8 cellular contexts compared by ENCODE assay signal in genomic region chr5:69334793-69335268, GRCh38. TPM values are rescaled to one million over a fixed set of nuclear protein-coding genes. Genes with fewer than 3 reads are reported as not detected.
A peak's percentile ranks its signal among the peaks of the same experiment; 100 is the strongest.
DNase-seq lines count a peak whose midpoint lies in the region; ATAC-seq, FAIRE-seq and TF ChIP-seq lines count a peak whose summit lies in the region.

No MANE protein-coding gene starts in this region.

- peaks cover 12% of the 10 kb centered on the region; the same call in 2 of the 3 replicates for H3K4me1 ChIP-seq in A549
- H3K4me1 ChIP-seq in endodermal cell (ENCODE audit: control insufficient read depth, insufficient read depth, low read length), result peaks cover 5% of the 10 kb centered on the region

- no peaks in the 10 kb centered on the region for H3K9me3 Mint-ChIP-seq in activated CD8-positive, alpha-beta memory T cell treated with anti-CD3 and anti-CD28 coated beads, Interleukin-2, amount 10 ng/mL, durations not matched to agents 7 days and 5 days (ENCODE audit: low read depth)
- peaks cover 3% of the 10 kb centered on the region for H3K9me3 Mint-ChIP-seq in endodermal cell

- ATAC-seq in A549 (peak; percentile 93 to 94), GM18861 (IDR thresholded peaks at IDR 0.05; ENCODE audit: unreplicated experiment) (peak; percentile 59), HG03460 (IDR thresholded peaks at IDR 0.05; ENCODE audit: unreplicated experiment) (peak; percentile 45)
- peak; percentile 72 for ATAC-seq in activated CD8-positive, alpha-beta memory T cell treated with anti-CD3 and anti-CD28 coated beads, Interleukin-2, amount 10 ng/mL, durations not matched to agents 7 days and 5 days

- H3K27ac Mint-ChIP-seq in activated CD8-positive, alpha-beta memory T cell treated with anti-CD3 and anti-CD28 coated beads, Interleukin-2, amount 10 ng/mL, durations not matched to agents 7 days and 5 days, result no peak overlapping the region
- H3K27ac Mint-ChIP-seq in endodermal cell, result no peak overlapping the region

- H3K27me3 Mint-ChIP-seq in activated CD8-positive, alpha-beta memory T cell treated with anti-CD3 and anti-CD28 coated beads, Interleukin-2, amount 10 ng/mL, durations not matched to agents 7 days and 5 days, result no peaks in the 10 kb centered on the region
- peaks cover 12% of the 10 kb centered on the region for H3K27me3 Mint-ChIP-seq in endodermal cell (ENCODE audit: insufficient read depth)

- TF ChIP-seq CTCF in A549 (IDR thresholded peaks at IDR 0.05) (peak; percentile 69), endodermal cell (conservative IDR thresholded peaks at IDR 0.05) (peak; percentile 88)

- 13% methylated on average over 18 of the region's 18 CpGs for WGBS in A549 (ENCODE audit: missing lambda C conversion rate)
- WGBS in endodermal cell (ENCODE audit: insufficient coverage in 1 of 2, insufficient read length in 1 of 2), 2 experiments, result 24 to 28% methylated on average over 9 to 18 of the region's 18 CpGs

- peak; percentile 71 to 76 for TF ChIP-seq RAD21 in A549 (conservative IDR thresholded peaks at IDR 0.05 in 1 of 2, IDR thresholded peaks at IDR 0.05 in 1 of 2)

- POLR2A ChIA-PET in A549 (lab: Yijun Ruan, JAX), result interaction anchor here (0.6 to 1.2 kb wide), 3 partner anchors 10 to 241 kb away, joined by 3 to 4 read pairs (median 3); partner anchors contain the start of genes MARVELD2 and SLC30A5

- CTCF ChIA-PET in A549 (lab: Yijun Ruan, JAX), result interaction anchor here (0.6 to 5.9 kb wide), 41 partner anchors 8 to 311 kb away, joined by 3 to 42 read pairs (median 4); partner anchors contain the start of gene SLC30A5
- CTCF ChIA-PET in activated CD8-positive, alpha-beta memory T cell treated with anti-CD3 and anti-CD28 coated beads, Interleukin-2, amount 10 ng/mL, durations not matched to agents 7 days and 5 days (lab: Charles Lee), result interaction anchor here (0.7 to 5.7 kb wide), 20 partner anchors 9 to 311 kb away, joined by 3 to 43 read pairs (median 4); partner anchors contain the start of genes CDK7, CENPH and SLC30A5

- H3K4me3 ChIP-seq in A549, result no peak overlapping the region
- H3K4me3 ChIP-seq in endodermal cell (ENCODE audit: low read length), result no peak overlapping the region

- FAIRE-seq in A549 (lab: Jason Lieb, UNC), result no peak

- H3K4me1 Mint-ChIP-seq in activated CD8-positive, alpha-beta memory T cell treated with anti-CD3 and anti-CD28 coated beads, Interleukin-2, amount 10 ng/mL, durations not matched to agents 7 days and 5 days, result peaks cover 18% of the 10 kb centered on the region
- H3K4me1 Mint-ChIP-seq in endodermal cell, result peaks cover 11% of the 10 kb centered on the region

- DNase-seq in A549 (ENCODE audit: low read depth in 1 of 2, low spot score in 1 of 2), result peak; percentile 75 to 85
- DNase-seq in NOMO-1 treated with DMSO at 0.1 percent for 48 hours (lab: John Stamatoyannopoulos, UW; ENCODE audit: unreplicated experiment), result peak; percentile 86
- peak; percentile 87 for DNase-seq in activated CD8-positive, alpha-beta memory T cell treated with anti-CD3 and anti-CD28 coated beads, Interleukin-2, amount 10 ng/mL, durations not matched to agents 7 days and 5 days
- DNase-seq in endodermal cell, result peak; percentile 95
- peak; percentile 76 for DNase-seq in midbrain (lab: John Stamatoyannopoulos, UW)
- DNase-seq in stimulated activated CD8-positive, alpha-beta memory T cell treated with anti-CD3 and anti-CD28 coated beads, Interleukin-15, amount 100 ng/mL, for 48 hours (ENCODE audit: low read depth in 2 of 2), result peak; percentile 55 to 67

- H3K36me3 ChIP-seq in endodermal cell (ENCODE audit: control insufficient read depth, insufficient read depth, low read length), result no peaks in the 10 kb centered on the region

- H3K27ac ChIP-seq in A549, result no peak overlapping the region
- H3K27ac ChIP-seq in endodermal cell (ENCODE audit: low read depth, low read length), result no peak overlapping the region

- peak overlapping the region; percentile 51 for H3K4me2 ChIP-seq in A549

- peaks cover 4% of the 10 kb centered on the region for H3K27me3 ChIP-seq in endodermal cell (ENCODE audit: control insufficient read depth, insufficient read depth, low read length, poor library complexity, severe bottlenecking)

- TF ChIP-seq EP300 in A549 (IDR thresholded peaks at IDR 0.05), result no peak

- no peak overlapping the region for H3K4me3 Mint-ChIP-seq in activated CD8-positive, alpha-beta memory T cell treated with anti-CD3 and anti-CD28 coated beads, Interleukin-2, amount 10 ng/mL, durations not matched to agents 7 days and 5 days
- H3K4me3 Mint-ChIP-seq in endodermal cell, result no peak overlapping the region

- peaks cover 1% of the 10 kb centered on the region for H3K36me3 Mint-ChIP-seq in activated CD8-positive, alpha-beta memory T cell treated with anti-CD3 and anti-CD28 coated beads, Interleukin-2, amount 10 ng/mL, durations not matched to agents 7 days and 5 days
- peaks cover 2% of the 10 kb centered on the region for H3K36me3 Mint-ChIP-seq in endodermal cell (ENCODE audit: low read depth)

- TF ChIP-seq POLR2A in A549 (IDR thresholded peaks at IDR 0.05; ENCODE audit: low read length), result no peak

- no peak overlapping the region for H3K9ac ChIP-seq in endodermal cell (ENCODE audit: extremely low read depth, low read length, poor library complexity, severe bottlenecking)

- no peaks in the 10 kb centered on the region for H3K9me3 ChIP-seq in A549
- H3K9me3 ChIP-seq in endodermal cell (ENCODE audit: control insufficient read depth, low read length), result no peaks in the 10 kb centered on the region

TF ChIP-seq in A549, 52 proteins besides CTCF, POLR2A, EP300 and RAD21 (continues in another document):
- TF ChIP-seq BCL3 (IDR thresholded peaks at IDR 0.05) (no peak), TP53 (CRISPR knock-in tag; IDR thresholded peaks at IDR 0.05) (no peak), MYC (IDR thresholded peaks at IDR 0.05; ENCODE audit: borderline replicate concordance, low read length) (no peak), HEYL (CRISPR knock-in tag; IDR thresholded peaks at IDR 0.05) (no peak), MAX (IDR thresholded peaks at IDR 0.05) (peak; percentile 71), ZSCAN20 (CRISPR knock-in tag; IDR thresholded peaks at IDR 0.05) (no peak)

RNA-seq across cellular contexts. Expression of gene CCDC125, which starts 2.2 kb away (rescaled TPM):
- polyA plus RNA-seq in A549 (2011; rRNA removed), result 6.6 and 8.8 TPM in 2 replicates
- 1.2 and 1.3 TPM in 2 replicates for polyA plus RNA-seq in A549 (2012; cell fraction: cytosol; rRNA removed)
- polyA plus RNA-seq in A549 (2012; cell fraction: nucleus; rRNA removed), result 1.1 and 1.8 TPM in 2 replicates
- 4.7 to 4.9 TPM (median 4.8 TPM) in 3 replicates for polyA plus RNA-seq in A549 (2017; fragmentation: RNase III; extraction: RNeasy Plus Mini Kit Qiagen cat#74134 plus additional on column Dnase treatment)
- polyA minus RNA-seq in A549 (2011; rRNA and poly(A)+ RNA removed), result 3.6 TPM in 2 replicates
- 10 to 100 TPM in 1 of 2 experiments, 1 to 10 TPM in 1; 9.4 to 11.2 TPM for total RNA-seq in activated CD8-positive, alpha-beta memory T cell treated with anti-CD3 and anti-CD28 coated beads, Interleukin-2, amount 10 ng/mL, durations not matched to agents 7 days and 5 days
- total RNA-seq in endodermal cell, result 1 to 10 TPM in 1 of 2 donors, under 1 TPM in 1; 0.38 to 7.3 TPM
- 4.6 TPM for polyA plus RNA-seq in endodermal cell (2013, experiment 1 of 2)
- polyA plus RNA-seq in endodermal cell (2013, experiment 2 of 2), result 5.3 TPM

RNA-seq across cellular contexts. Expression of gene AK6, which starts 34.5 kb away (rescaled TPM):
- 68.8 and 108 TPM in 2 replicates for polyA plus RNA-seq in A549 (2011; rRNA removed)
- polyA plus RNA-seq in A549 (2012; cell fraction: cytosol; rRNA removed), result 16.4 and 22.8 TPM in 2 replicates
- 3.3 and 6.2 TPM in 2 replicates for polyA plus RNA-seq in A549 (2012; cell fraction: nucleus; rRNA removed)
- polyA plus RNA-seq in A549 (2017; fragmentation: RNase III; extraction: RNeasy Plus Mini Kit Qiagen cat#74134 plus additional on column Dnase treatment), result 83.4 to 86.6 TPM (median 85.3 TPM) in 3 replicates
- polyA minus RNA-seq in A549 (2011; rRNA and poly(A)+ RNA removed), result 7.7 and 9.1 TPM in 2 replicates
- total RNA-seq in activated CD8-positive, alpha-beta memory T cell treated with anti-CD3 and anti-CD28 coated beads, Interleukin-2, amount 10 ng/mL, durations not matched to agents 7 days and 5 days, result 10 to 100 TPM; 31.8 to 49.1 TPM
- total RNA-seq in endodermal cell, result 10 to 100 TPM; 32.6 to 54.2 TPM
- 49.8 TPM for polyA plus RNA-seq in endodermal cell (2013, experiment 1 of 2)
- 45.9 TPM for polyA plus RNA-seq in endodermal cell (2013, experiment 2 of 2)

RNA-seq across cellular contexts. Expression of gene TAF9, which starts 34.5 kb away (rescaled TPM):
- 256 and 269 TPM in 2 replicates for polyA plus RNA-seq in A549 (2011; rRNA removed)
- polyA plus RNA-seq in A549 (2012; cell fraction: cytosol; rRNA removed), result 97.5 and 98.4 TPM in 2 replicates
- polyA plus RNA-seq in A549 (2012; cell fraction: nucleus; rRNA removed), result 28.3 and 49.4 TPM in 2 replicates
- polyA plus RNA-seq in A549 (2017; fragmentation: RNase III; extraction: RNeasy Plus Mini Kit Qiagen cat#74134 plus additional on column Dnase treatment), result 112 to 123 TPM (median 118 TPM) in 3 replicates
- 55.0 and 60.5 TPM in 2 replicates for polyA minus RNA-seq in A549 (2011; rRNA and poly(A)+ RNA removed)
- 10 to 100 TPM; 48.9 to 63.1 TPM for total RNA-seq in activated CD8-positive, alpha-beta memory T cell treated with anti-CD3 and anti-CD28 coated beads, Interleukin-2, amount 10 ng/mL, durations not matched to agents 7 days and 5 days
- total RNA-seq in endodermal cell, result 10 to 100 TPM; 69.5 to 74.3 TPM
- polyA plus RNA-seq in endodermal cell (2013, experiment 1 of 2), result 72.4 TPM
- polyA plus RNA-seq in endodermal cell (2013, experiment 2 of 2), result 67.6 TPM

RNA-seq across cellular contexts. Expression of gene RAD17, which starts 34.8 kb away (rescaled TPM):
- polyA plus RNA-seq in A549 (2011; rRNA removed), result 24.3 TPM in 2 replicates
- polyA plus RNA-seq in A549 (2012; cell fraction: cytosol; rRNA removed), result 6.6 and 7.4 TPM in 2 replicates
- 6.5 and 10.1 TPM in 2 replicates for polyA plus RNA-seq in A549 (2012; cell fraction: nucleus; rRNA removed)
- polyA plus RNA-seq in A549 (2017; fragmentation: RNase III; extraction: RNeasy Plus Mini Kit Qiagen cat#74134 plus additional on column Dnase treatment), result 12.8 to 13.3 TPM (median 13.2 TPM) in 3 replicates
- polyA minus RNA-seq in A549 (2011; rRNA and poly(A)+ RNA removed), result 22.8 and 25.5 TPM in 2 replicates
- 10 to 100 TPM; 19.7 to 26.4 TPM for total RNA-seq in activated CD8-positive, alpha-beta memory T cell treated with anti-CD3 and anti-CD28 coated beads, Interleukin-2, amount 10 ng/mL, durations not matched to agents 7 days and 5 days
- total RNA-seq in endodermal cell, result 10 to 100 TPM; 30.1 to 40.0 TPM
- polyA plus RNA-seq in endodermal cell (2013, experiment 1 of 2), result 38.8 TPM
- polyA plus RNA-seq in endodermal cell (2013, experiment 2 of 2), result 35.3 TPM
